Comparison of ENCODE assay signal across 24 cellular contexts in genomic region chr3:2110597-2111117, GRCh38. TPM values are rescaled to one million over a fixed set of nuclear protein-coding genes. Genes with fewer than 3 reads are reported as not detected.
"Had no signal": no experiment of that assay in that cellular context is flagged by ENCODE, and none has a peak within 500 bp of the region (broad histone marks: within the 10 kb centered on the region; RNA-seq: fewer than 3 reads in every experiment).

No MANE protein-coding gene starts in this region.

- FAIRE-seq: HepG2, RCC 7860 had no signal

- H3K27me3 ChIP-seq: MG63, SJSA1 had no signal

- H3K27ac ChIP-seq: SJSA1, SK-N-MC had no signal

- H3K4me3 ChIP-seq: MG63, SJSA1, SK-N-MC had no signal

- ATAC-seq: HepG2 had no signal

- H3K9me3 ChIP-seq: MG63, SJSA1 had no signal

- DNase-seq: IMR-90, Karpas-422, KG1, MG63, NCI-H1092, NCI-H1105 treated with DMSO at 0.1 percent for 48 hours, NCI-H1417 treated with DMSO at 0.1 percent for 48 hours, NCI-H146, NCI-H1694 treated with DMSO at 0.1 percent for 48 hours, NCI-H1930, NCI-H2081, NCI-H2107, NCI-H2227 treated with DMSO at 0.1 percent for 48 hours, NCI-H524, NCI-H526 treated with DMSO at 0.1 percent for 48 hours, NCI-H748 treated with DMSO at 0.1 percent for 48 hours, Right ventricle myocardium superior, RPMI8226, SIG-M5 had no signal

- H3K4me1 ChIP-seq: SJSA1 had no signal

- H3K36me3 ChIP-seq: MG63, SJSA1 had no signal

RNA-seq across cellular contexts. Expression of gene CNTN4, which starts 12.0 kb away (rescaled TPM):
- total RNA-seq: HT1080, SJSA1 had no signal
- polyA plus RNA-seq: IMR-90 had no signal
